ENCODE assay signal across 27 cellular contexts in the genomic region with DNA sequence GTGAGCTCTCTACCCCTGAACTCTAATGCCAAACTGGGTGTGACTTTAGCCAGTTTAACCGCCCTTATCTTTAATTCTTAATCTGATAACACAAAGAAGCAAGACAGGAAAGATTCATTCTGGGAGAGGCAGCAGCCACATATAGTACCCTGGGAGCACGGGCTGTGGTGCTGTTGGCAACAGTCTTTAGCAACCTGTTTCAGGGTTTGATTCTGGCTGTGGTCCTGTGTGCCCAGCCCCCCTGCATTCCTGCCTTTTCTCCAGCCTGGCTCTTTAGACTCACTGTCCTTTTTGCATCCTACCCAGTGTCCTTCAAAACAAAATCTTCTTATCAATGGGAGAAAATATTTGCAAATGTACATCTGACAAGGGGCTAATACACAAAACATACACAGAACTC.
A peak's percentile ranks its signal among the peaks of the same experiment; 100 is the strongest.
DNase-seq lines count a peak whose midpoint lies in the region; ATAC-seq, FAIRE-seq and TF ChIP-seq lines count a peak whose summit lies in the region.
"Had no signal": no experiment of that assay in that cellular context is flagged by ENCODE, and none has a peak within 500 bp of the region (broad histone marks: within the 10 kb centered on the region; RNA-seq: fewer than 3 reads in every experiment).

No MANE protein-coding gene starts in this region.

- POLR2A ChIA-PET in H1 (lab: Charles Lee; ENCODE audit: partially characterized antibody), result no interaction called here

- H4K20me1 ChIP-seq in H1 (replicated peaks in 1 of 2; ENCODE audit: control insufficient read depth in 1 of 2, insufficient read depth in 2 of 2, low read length in 2 of 2), result no peaks in the 10 kb centered on the region
- H4K20me1 ChIP-seq: BLaER1 had no signal

- FAIRE-seq in H1 (lab: Jason Lieb, UNC), result no peak
- FAIRE-seq: A204.1, GM12878, GM12892, GM18507 had no signal

- TF ChIP-seq EP300 in H1 (IDR thresholded peaks at IDR 0.05; ENCODE audit: borderline replicate concordance in 1 of 2, low read depth in 2 of 2, low read length in 2 of 2), result no peak

- H3K79me1 ChIP-seq in H1 (ENCODE audit: low read depth, low read length) (no peaks in the 10 kb centered on the region), mesendoderm (ENCODE audit: low read length) (no peaks in the 10 kb centered on the region)

- H2BK5ac ChIP-seq in H1 (ENCODE audit: low read depth, low read length) (no peak overlapping the region), mesendoderm (ENCODE audit: low read length) (no peak overlapping the region)

- H2BK120ac ChIP-seq in H1 (replicated peaks; ENCODE audit: low read depth, low read length), result no peak overlapping the region
- no peak overlapping the region for H2BK120ac ChIP-seq in mesendoderm (ENCODE audit: low read depth, low read length)

- ATAC-seq in HG02623 (IDR thresholded peaks at IDR 0.05; ENCODE audit: unreplicated experiment) (no peak), HG03432 (IDR thresholded peaks at IDR 0.05; ENCODE audit: unreplicated experiment) (no peak)
- ATAC-seq: GM12878 had no signal

- H3K4ac ChIP-seq in H1 (replicated peaks; ENCODE audit: insufficient read length, low read depth, low read length), result no peak overlapping the region
- no peak overlapping the region for H3K4ac ChIP-seq in mesendoderm (ENCODE audit: low read depth, low read length)

- no peak overlapping the region for H2BK20ac ChIP-seq in H1 (ENCODE audit: low read length)

- no peak for DNase-seq in NT2/D1 (ENCODE audit: low read depth, low spot score)
- DNase-seq in H1 (ENCODE audit: low read depth in 1 of 2, low spot score in 2 of 2), result no peak
- peak; percentile 16 for DNase-seq in mesendoderm
- DNase-seq in NCI-H345 (lab: John Stamatoyannopoulos, UW), result no peak
- no peak for DNase-seq in T-helper 2 cell
- DNase-seq: 8988T; ACHN; BE2C; C1 segment of cervical spinal cord; CD4-positive, alpha-beta memory T cell; CD4-positive, CD25-positive, alpha-beta regulatory T cell; CD8-positive, alpha-beta memory T cell; COR-L47; DMS 273 treated with DMSO at 0.1 percent for 48 hours; DMS153; DMS53; DMS79; DND-41; EL; GDM1 had no signal

- H3K4me2 ChIP-seq in H1 (ENCODE audit: insufficient read depth in 1 of 2, low read depth in 2 of 2, low read length in 2 of 2) (no peak overlapping the region), mesendoderm (ENCODE audit: low read length) (no peak overlapping the region)
- H3K4me2 ChIP-seq: BLaER1 had no signal

- H3K56ac ChIP-seq in H1 (replicated peaks; ENCODE audit: insufficient read length, low read depth, low read length), result no peak overlapping the region
- H3K56ac ChIP-seq in mesendoderm (ENCODE audit: low read length), result no peak overlapping the region

- no peak for TF ChIP-seq RAD21 in H1 (IDR thresholded peaks at IDR 0.05 in 1 of 2, conservative IDR thresholded peaks at IDR 0.05 in 1 of 2; ENCODE audit: low read depth in 2 of 2, low read length in 2 of 2)

- no peak for TF ChIP-seq POLR2A in H1 (IDR thresholded peaks at IDR 0.05; ENCODE audit: control extremely low read depth in 1 of 2, low read depth in 2 of 2, low read length in 2 of 2)

- no peak overlapping the region for H4K91ac ChIP-seq in H1 (replicated peaks; ENCODE audit: insufficient read length, low read length)

- H3K23me2 ChIP-seq in H1 (ENCODE audit: low read depth, low read length), result no peaks in the 10 kb centered on the region

- H3K4me3 ChIP-seq in NT2/D1 (ENCODE audit: insufficient read length, low read depth), result no peak overlapping the region
- no peak overlapping the region for H3K4me3 ChIP-seq in H1 (ENCODE audit: extremely low read depth in 1 of 4, insufficient read depth in 2 of 4, low read depth in 3 of 4, low read length in 4 of 4)
- H3K4me3 ChIP-seq in mesendoderm (ENCODE audit: low read length), result no peak overlapping the region
- H3K4me3 ChIP-seq: BLaER1, GM12878 had no signal

- 84% methylated on average over 2 of the region's 2 CpGs; no CpG with 5 or more reads in 1 of the 2 experiments for WGBS in H1 (ENCODE audit: extremely low coverage in 1 of 2, insufficient coverage in 1 of 2, insufficient read length in 1 of 2, insufficient replicate concordance in 2 of 2, low coverage in 1 of 2, low lambda C conversion rate in 2 of 2, missing lambda C conversion rate in 1 of 2), 2 experiments
- no CpG with 5 or more reads among the region's 2 CpGs for WGBS in mesendoderm (ENCODE audit: extremely low coverage, insufficient coverage, low lambda C conversion rate)

- H3K14ac ChIP-seq in H1 (ENCODE audit: insufficient read length), result no peak overlapping the region

- H4K5ac ChIP-seq in H1 (ENCODE audit: insufficient read length, low read depth, low read length), result no peak overlapping the region
- H4K5ac ChIP-seq in mesendoderm (ENCODE audit: low read length), result no peak overlapping the region

- H2AK5ac ChIP-seq in H1 (ENCODE audit: low read depth, low read length), result no peak overlapping the region
- H2AK5ac ChIP-seq in mesendoderm (ENCODE audit: low read length), result no peak overlapping the region

- peak overlapping the region; percentile 26 for H3K9ac ChIP-seq in NT2/D1 (ENCODE audit: insufficient read length, low read depth)
- H3K9ac ChIP-seq in H1 (replicated peaks in 1 of 4; ENCODE audit: extremely low read depth in 1 of 4, low read depth in 3 of 4, low read length in 3 of 4), result no peak overlapping the region
- no peak overlapping the region for H3K9ac ChIP-seq in mesendoderm (ENCODE audit: low read length)
- H3K9ac ChIP-seq: BLaER1 had no signal

- H3K23ac ChIP-seq in H1 (ENCODE audit: insufficient read length), result no peak overlapping the region
- no peak overlapping the region for H3K23ac ChIP-seq in mesendoderm (ENCODE audit: low read length)

- H3K27ac ChIP-seq in H1 (ENCODE audit: low read depth, low read length) (no peak overlapping the region), mesendoderm (ENCODE audit: low read depth, low read length) (no peak overlapping the region)
- H3K27ac ChIP-seq: BLaER1 had no signal

- H3K27me3 ChIP-seq in NT2/D1 (ENCODE audit: insufficient read depth, insufficient read length), result no peaks in the 10 kb centered on the region
- no peaks in the 10 kb centered on the region for H3K27me3 ChIP-seq in H1 (replicated peaks in 1 of 4; ENCODE audit: control insufficient read depth in 3 of 4, extremely low read depth in 1 of 4, insufficient read depth in 3 of 4, low read length in 3 of 4)
- H3K27me3 ChIP-seq in mesendoderm (ENCODE audit: insufficient read depth, low read length, poor library complexity), result no peaks in the 10 kb centered on the region
- H3K27me3 ChIP-seq: BE2C, BLaER1 had no signal

- H3K9me3 ChIP-seq in NT2/D1 (ENCODE audit: insufficient read depth, low read length) (no peaks in the 10 kb centered on the region), H1 (ENCODE audit: insufficient read depth in 2 of 2, low read depth in 1 of 2, low read length in 1 of 2) (no peaks in the 10 kb centered on the region)
- H3K9me3 ChIP-seq: BE2C, BLaER1 had no signal

- H3K18ac ChIP-seq in H1 (ENCODE audit: extremely low read depth, low read length) (no peak overlapping the region), mesendoderm (ENCODE audit: low read length) (no peak overlapping the region)

- H3K79me2 ChIP-seq in H1 (ENCODE audit: control insufficient read depth in 1 of 2, insufficient read depth in 2 of 2, low read length in 2 of 2) (no peaks in the 10 kb centered on the region), mesendoderm (ENCODE audit: control insufficient read depth, insufficient read depth, low read length) (no peaks in the 10 kb centered on the region)

- no peak overlapping the region for H2BK12ac ChIP-seq in H1 (ENCODE audit: low read depth, low read length)

- H2BK15ac ChIP-seq in H1 (ENCODE audit: low read length) (no peak overlapping the region), mesendoderm (replicated peaks; ENCODE audit: low read depth) (no peak overlapping the region)

- H2AFZ ChIP-seq in H1 (ENCODE audit: low read length), result peak overlapping the region; percentile 78

- no peak for TF ChIP-seq CTCF in H1 (IDR thresholded peaks at IDR 0.05; ENCODE audit: control extremely low read depth in 1 of 3, insufficient read depth in 1 of 3, low read depth in 1 of 3, low read length in 3 of 3)

- H3K4me1 ChIP-seq in NT2/D1 (ENCODE audit: insufficient read depth, insufficient read length) (peaks cover 2% of the 10 kb centered on the region), H1 (replicated peaks in 1 of 4; ENCODE audit: control insufficient read depth in 3 of 4, insufficient read depth in 4 of 4, low read length in 3 of 4) (peaks cover 0 to 5% (median 2%) of the 10 kb centered on the region in 4 experiments; a peak in 3 of 7 replicates), mesendoderm (ENCODE audit: control insufficient read depth, low read depth, low read length) (no peaks in the 10 kb centered on the region)
- H3K4me1 ChIP-seq: BE2C, BLaER1 had no signal

- CTCF ChIA-PET in H1 (lab: Charles Lee; ENCODE audit: partially characterized antibody), result interaction anchor here (1.2 kb wide), 1 partner anchor 153 kb away, joined by 3 read pairs; no protein-coding TSS in a partner anchor

- H3K36me3 ChIP-seq in NT2/D1 (ENCODE audit: insufficient read depth, insufficient read length, low read length), result no peaks in the 10 kb centered on the region
- no peaks in the 10 kb centered on the region for H3K36me3 ChIP-seq in H1 (ENCODE audit: control insufficient read depth in 2 of 4, insufficient read depth in 4 of 4, low read length in 3 of 4)
- H3K36me3 ChIP-seq in mesendoderm (ENCODE audit: control insufficient read depth, insufficient read depth, low read length), result no peaks in the 10 kb centered on the region
- H3K36me3 ChIP-seq: BE2C, BLaER1 had no signal

- H4K8ac ChIP-seq in H1 (ENCODE audit: extremely low read depth, insufficient read depth, low read length) (no peak overlapping the region), mesendoderm (ENCODE audit: low read depth, low read length) (no peak overlapping the region)

TF ChIP-seq in H1, 55 proteins besides CTCF, POLR2A, EP300 and RAD21:
- 0 out of 2 replicates have a peak, but pooled peaks have one; percentile 41 for TF ChIP-seq TEAD4 (IDR thresholded peaks at IDR 0.05; ENCODE audit: low read depth, low read length)
- no peak for TF ChIP-seq PHF8 (conservative IDR thresholded peaks at IDR 0.05; ENCODE audit: low read depth, low read length)
